Comparison of ENCODE assay signal across 8 cellular contexts in genomic region chr16:714558-715447, GRCh38. TPM values are rescaled to one million over a fixed set of nuclear protein-coding genes. Genes with fewer than 3 reads are reported as not detected.
A peak's percentile ranks its signal among the peaks of the same experiment; 100 is the strongest.
DNase-seq lines count a peak whose midpoint lies in the region; ATAC-seq and TF ChIP-seq lines count a peak whose summit lies in the region.

Gene METRN (plus strand): TSS chr16:715118. CDS start chr16:715290, 172 bp downstream.

- intact Hi-C loops in spleen (cut with DNase I; ENCODE audit: low total_unique reads), result loop anchor here (5.0 kb wide), 1 partner anchor 72 kb away; the partner anchor contains the start of genes CHTF18 and RPUSD1

- no peaks in the 10 kb centered on the region for H3K9me3 ChIP-seq in spleen

- peak in 1 of 11 experiments; percentile 6 for TF ChIP-seq CTCF in spleen (IDR thresholded peaks at IDR 0.05 in 8 of 11, conservative IDR thresholded peaks at IDR 0.05 in 3 of 11)

- H3K27me3 ChIP-seq in spleen (replicated peaks in 1 of 7), result peaks cover 8 to 81% (median 29%) of the 10 kb centered on the region in 7 donors

- peak within 1 kb of the TSS; percentile 87 for H3K27ac ChIP-seq in caudate nucleus (ENCODE audit: low read depth, low read length)
- H3K27ac ChIP-seq in spleen, result peak within 1 kb of the TSS in 3 of 8 donors; percentile 32 to 59 (median 55)

- ATAC-seq in HG02623 (IDR thresholded peaks at IDR 0.05; ENCODE audit: unreplicated experiment) (peak; percentile 53), GM21526 (IDR thresholded peaks at IDR 0.05; ENCODE audit: low FRiP score, unreplicated experiment) (no peak)
- ATAC-seq in activated CD4-positive, CD25-positive, alpha-beta regulatory T cell treated with anti-CD3 and anti-CD28 coated beads, Interleukin-2, amount 50 U/mL, for 24 hours, result peak; percentile 86 to 89

- WGBS in spleen, 5 donors, result 5 to 71% (median 18%) methylated on average over 1 to 104 of the region's 104 CpGs

- H3K4me1 ChIP-seq in spleen, result peaks cover 9 to 67% (median 39%) of the 10 kb centered on the region in 6 donors

- no peak for TF ChIP-seq POLR2A in spleen (IDR thresholded peaks at IDR 0.05)

- peaks cover 0 to 5% (median 0%) of the 10 kb centered on the region in 6 donors for H3K36me3 ChIP-seq in spleen

- DNase-seq in GF-D8 (lab: John Stamatoyannopoulos, UW) (peak; percentile 63), NCI-H2171 treated with DMSO at 0.1 percent for 48 hours (lab: John Stamatoyannopoulos, UW) (peak; percentile 72), caudate nucleus (lab: John Stamatoyannopoulos, UW) (peak in 59 of 61 donors; percentile 30 to 92 (median 83)), inferior parietal cortex (ENCODE audit: extremely low spot score) (peak; percentile 81), spleen (peak; percentile 95)

- peak within 1 kb of the TSS; percentile 67 to 93 (median 71) for H3K4me3 ChIP-seq in spleen

RNA-seq across cellular contexts. Expression of gene METRN, which starts in this region (rescaled TPM):
- 10 to 100 TPM in 5 of 7 donors, 1 to 10 TPM in 2; 7.2 to 20.2 (median 12.8) TPM for total RNA-seq in spleen
- 10 to 100 TPM; 15.6 to 31.9 (median 30.4) TPM for polyA plus RNA-seq in spleen
